Comparison of ENCODE assay signal across 8 cellular contexts in genomic region chr16:90077240-90077756, GRCh38. TPM values are rescaled to one million over a fixed set of nuclear protein-coding genes. Genes with fewer than 3 reads are reported as not detected.
A peak's percentile ranks its signal among the peaks of the same experiment; 100 is the strongest.
DNase-seq lines count a peak whose midpoint lies in the region; ATAC-seq and TF ChIP-seq lines count a peak whose summit lies in the region.

Gene PRDM7, minus strand, starts transcription at chr16:90077331. Its CDS starts 1,421 bp downstream, at chr16:90075910.

- no peaks in the 10 kb centered on the region for H3K9me3 Mint-ChIP-seq in activated T-helper 17 cell treated with anti-CD3 and anti-CD28 coated beads, Interleukin-2, amount 50 U/mL, for 72 hours
- no peaks in the 10 kb centered on the region for H3K9me3 Mint-ChIP-seq in naive thymus-derived CD8-positive, alpha-beta T cell
- no peaks in the 10 kb centered on the region for H3K9me3 Mint-ChIP-seq in stimulated activated effector memory CD8-positive, alpha-beta T cell treated with anti-CD3 and anti-CD28 coated beads, Interleukin-12 subunit alpha, Interleukin-12 subunit beta, amount 100 ng/mL, for 72 hours

- TF ChIP-seq EP300 in Ishikawa (IDR thresholded peaks at IDR 0.05; ENCODE audit: borderline replicate concordance), result no peak

- peak within 1 kb of the TSS; percentile 83 for H3K27ac Mint-ChIP-seq in activated T-helper 17 cell treated with anti-CD3 and anti-CD28 coated beads, Interleukin-2, amount 50 U/mL, for 72 hours
- H3K27ac Mint-ChIP-seq in naive thymus-derived CD8-positive, alpha-beta T cell, result peak within 1 kb of the TSS in 9 of 10 donors; percentile 63 to 95 (median 81)
- H3K27ac Mint-ChIP-seq in stimulated activated effector memory CD8-positive, alpha-beta T cell treated with anti-CD3 and anti-CD28 coated beads, Interleukin-12 subunit alpha, Interleukin-12 subunit beta, amount 100 ng/mL, for 72 hours, result peak within 1 kb of the TSS; percentile 78

- ATAC-seq in GM21576 (IDR thresholded peaks at IDR 0.05; ENCODE audit: unreplicated experiment), result peak; percentile 96
- ATAC-seq in activated T-helper 17 cell treated with anti-CD3 and anti-CD28 coated beads, Interleukin-2, amount 50 U/mL, for 72 hours (replicated peaks), result peak; percentile 95
- peak; percentile 92 for ATAC-seq in naive thymus-derived CD8-positive, alpha-beta T cell
- peak; percentile 97 for ATAC-seq in stimulated activated effector memory CD8-positive, alpha-beta T cell treated with anti-CD3 and anti-CD28 coated beads, Interleukin-12 subunit alpha, Interleukin-12 subunit beta, amount 100 ng/mL, for 72 hours

- POLR2A ChIA-PET in naive thymus-derived CD8-positive, alpha-beta T cell (lab: Charles Lee), result no interaction called here

- peak; percentile 97 for DNase-seq in D341Med (ENCODE audit: low spot score)
- DNase-seq in RKO (ENCODE audit: low spot score), result peak; percentile 98
- peak; percentile 83 for DNase-seq in fibroblast of peridontal ligament (ENCODE audit: extremely low read depth)
- DNase-seq in naive thymus-derived CD8-positive, alpha-beta T cell, result peak; percentile 87 to 99 (median 94)
- DNase-seq in stimulated activated effector memory CD8-positive, alpha-beta T cell treated with anti-CD3 and anti-CD28 coated beads, Interleukin-12 subunit alpha, Interleukin-12 subunit beta, amount 100 ng/mL, for 72 hours (ENCODE audit: low spot score in 2 of 2), result peak; percentile 97 to 99

- H3K36me3 Mint-ChIP-seq in activated T-helper 17 cell treated with anti-CD3 and anti-CD28 coated beads, Interleukin-2, amount 50 U/mL, for 72 hours (ENCODE audit: low read depth), result no peaks in the 10 kb centered on the region
- H3K36me3 Mint-ChIP-seq in naive thymus-derived CD8-positive, alpha-beta T cell, result no peaks in the 10 kb centered on the region
- H3K36me3 Mint-ChIP-seq in stimulated activated effector memory CD8-positive, alpha-beta T cell treated with anti-CD3 and anti-CD28 coated beads, Interleukin-12 subunit alpha, Interleukin-12 subunit beta, amount 100 ng/mL, for 72 hours, result peaks cover 15% of the 10 kb centered on the region

- peaks cover 19% of the 10 kb centered on the region for H3K4me1 Mint-ChIP-seq in activated T-helper 17 cell treated with anti-CD3 and anti-CD28 coated beads, Interleukin-2, amount 50 U/mL, for 72 hours
- peaks cover 18 to 31% (median 24%) of the 10 kb centered on the region in 4 donors for H3K4me1 Mint-ChIP-seq in naive thymus-derived CD8-positive, alpha-beta T cell
- H3K4me1 Mint-ChIP-seq in stimulated activated effector memory CD8-positive, alpha-beta T cell treated with anti-CD3 and anti-CD28 coated beads, Interleukin-12 subunit alpha, Interleukin-12 subunit beta, amount 100 ng/mL, for 72 hours, result peaks cover 30% of the 10 kb centered on the region

- H3K27me3 Mint-ChIP-seq in activated T-helper 17 cell treated with anti-CD3 and anti-CD28 coated beads, Interleukin-2, amount 50 U/mL, for 72 hours, result peaks cover 3% of the 10 kb centered on the region
- H3K27me3 Mint-ChIP-seq in naive thymus-derived CD8-positive, alpha-beta T cell, result peaks cover 0 to 13% (median 3%) of the 10 kb centered on the region in 5 donors

- peak within 1 kb of the TSS; percentile 90 for H3K4me3 Mint-ChIP-seq in activated T-helper 17 cell treated with anti-CD3 and anti-CD28 coated beads, Interleukin-2, amount 50 U/mL, for 72 hours
- H3K4me3 Mint-ChIP-seq in naive thymus-derived CD8-positive, alpha-beta T cell, result peak within 1 kb of the TSS; percentile 87 to 97 (median 94)
- peak within 1 kb of the TSS; percentile 73 for H3K4me3 Mint-ChIP-seq in stimulated activated effector memory CD8-positive, alpha-beta T cell treated with anti-CD3 and anti-CD28 coated beads, Interleukin-12 subunit alpha, Interleukin-12 subunit beta, amount 100 ng/mL, for 72 hours

- TF ChIP-seq RAD21 in Ishikawa (IDR thresholded peaks at IDR 0.05; ENCODE audit: low read depth), result no peak

TF ChIP-seq in Ishikawa, 13 proteins besides CTCF, POLR2A, EP300 and RAD21:
- TF ChIP-seq TAF1 (IDR thresholded peaks at IDR 0.05; ENCODE audit: low read depth) (peak; percentile 61), CREB1 (IDR thresholded peaks at IDR 0.05; ENCODE audit: low read depth) (no peak)

RNA-seq across cellular contexts. Expression of gene PRDM7, which starts in this region (rescaled TPM):
- under 1 TPM in 1 of 2 donors, not detected in 1; 0.13 TPM for total RNA-seq in activated T-helper 17 cell treated with anti-CD3 and anti-CD28 coated beads, Interleukin-2, amount 50 U/mL, for 72 hours
- not detected for total RNA-seq in naive thymus-derived CD8-positive, alpha-beta T cell
- polyA plus RNA-seq in naive thymus-derived CD8-positive, alpha-beta T cell, result not detected

Comparison
In these comparisons a context has a peak if more than half of its experiments do, and no peak if none do; other contexts are left out.
1. Peak in every context shown above with its lines: DNase-seq and ATAC-seq.
2. Peak in ATAC-seq in activated T-helper 17 cell treated with anti-CD3 and anti-CD28 coated beads, Interleukin-2, amount 50 U/mL, for 72 hours; RNA of the gene not detected or under 1 TPM.
3. Peak in DNase-seq and ATAC-seq in naive thymus-derived CD8-positive, alpha-beta T cell; RNA of the gene not detected or under 1 TPM.